9 cellular contexts compared by ENCODE assay signal in the genomic region with DNA sequence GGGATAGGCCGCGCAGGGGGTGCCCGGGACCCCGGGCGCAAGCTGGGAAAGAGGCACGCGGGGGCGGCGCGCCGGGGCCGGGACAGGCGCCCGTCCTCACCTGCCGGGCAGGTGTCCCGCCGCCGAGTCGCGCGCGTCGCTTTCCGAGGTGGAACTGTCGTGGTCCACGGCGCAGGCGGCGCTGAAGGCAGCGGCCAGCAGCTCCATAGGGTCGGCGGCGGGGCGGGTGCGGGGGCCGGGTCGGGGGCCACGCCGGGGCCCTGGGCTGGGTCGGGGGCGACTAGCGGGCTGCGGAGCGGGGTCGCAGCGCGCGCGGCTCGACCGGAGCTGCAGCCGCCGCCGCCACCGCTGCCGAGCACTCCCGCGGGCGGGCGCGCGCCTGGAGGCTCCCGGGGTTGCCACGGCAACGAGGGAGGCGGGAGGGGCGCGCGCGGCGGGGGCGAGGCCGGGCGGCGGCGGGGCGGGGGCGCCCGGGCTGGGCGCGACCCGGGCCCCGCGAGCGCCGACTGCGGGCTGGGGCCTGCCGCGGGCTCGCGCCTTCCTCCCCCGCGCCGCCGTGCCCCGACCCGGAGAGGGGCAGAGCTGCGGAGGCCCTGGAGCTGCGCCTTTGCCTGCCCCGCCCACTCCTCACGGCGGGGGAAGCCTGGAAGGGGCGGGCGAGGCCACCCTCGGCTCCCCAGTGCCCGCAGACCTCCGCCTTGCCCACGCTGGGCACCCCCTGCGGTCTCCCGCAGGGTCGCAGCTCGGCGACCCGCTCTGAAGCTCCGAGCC. TPM values are rescaled to one million over a fixed set of nuclear protein-coding genes. Genes with fewer than 3 reads are reported as not detected.
A peak's percentile ranks its signal among the peaks of the same experiment; 100 is the strongest.
DNase-seq lines count a peak whose midpoint lies in the region; ATAC-seq and TF ChIP-seq lines count a peak whose summit lies in the region.
"Had no signal": no experiment of that assay in that cellular context is flagged by ENCODE, and none has a peak within 500 bp of the region (broad histone marks: within the 10 kb centered on the region; RNA-seq: fewer than 3 reads in every experiment).

No MANE protein-coding gene starts in this region.

- DNase-seq in D341Med (ENCODE audit: low spot score): peak; percentile 71
- peak; percentile 28 to 49 for DNase-seq in NCI-H1930 (lab: John Stamatoyannopoulos, UW)
- DNase-seq in endodermal cell: no peak
- no peak for DNase-seq in osteocyte (ENCODE audit: extremely low spot score, unreplicated experiment)
- no peak for DNase-seq in middle frontal gyrus (ENCODE audit: extremely low spot score, low spot score)
- no peak for DNase-seq in glomerular visceral epithelial cell (ENCODE audit: extremely low spot score)
- DNase-seq in SW 1271 (lab: John Stamatoyannopoulos, UW): no peak

- no peak overlapping the region for H3K27ac Mint-ChIP-seq in endodermal cell
- H3K27ac Mint-ChIP-seq in osteocyte (ENCODE audit: unreplicated experiment): no peak overlapping the region

- no peaks in the 10 kb centered on the region for H3K36me3 Mint-ChIP-seq in endodermal cell (ENCODE audit: low read depth)
- H3K36me3 Mint-ChIP-seq in osteocyte (ENCODE audit: unreplicated experiment): peaks cover 2% of the 10 kb centered on the region

- no peaks in the 10 kb centered on the region for H3K9me3 Mint-ChIP-seq in endodermal cell
- H3K9me3 Mint-ChIP-seq in osteocyte (ENCODE audit: unreplicated experiment): no peaks in the 10 kb centered on the region

- H3K9ac ChIP-seq in endodermal cell (ENCODE audit: extremely low read depth, low read length, poor library complexity, severe bottlenecking): no peak overlapping the region

- H3K4me1 ChIP-seq in endodermal cell (ENCODE audit: control insufficient read depth, insufficient read depth, low read length): no peaks in the 10 kb centered on the region

- no peak overlapping the region for H3K27ac ChIP-seq in endodermal cell (ENCODE audit: low read depth, low read length)
- H3K27ac ChIP-seq: HL-60 had no signal

- H3K27me3 ChIP-seq in endodermal cell (ENCODE audit: control insufficient read depth, insufficient read depth, low read length, poor library complexity, severe bottlenecking): peaks cover 75% of the 10 kb centered on the region

- H3K4me1 Mint-ChIP-seq in endodermal cell (peaks cover 11% of the 10 kb centered on the region), osteocyte (ENCODE audit: unreplicated experiment) (peaks cover 4% of the 10 kb centered on the region)

- no peak for ATAC-seq in HG03432 (IDR thresholded peaks at IDR 0.05; ENCODE audit: unreplicated experiment)

- TF ChIP-seq CTCF in endodermal cell (conservative IDR thresholded peaks at IDR 0.05) (no peak), osteocyte (IDR thresholded peaks at IDR 0.05) (no peak)

- no peak overlapping the region for H3K4me3 ChIP-seq in endodermal cell (ENCODE audit: low read length)

- H3K9me3 ChIP-seq in endodermal cell (ENCODE audit: control insufficient read depth, low read length): no peaks in the 10 kb centered on the region

- whole genome bisulfite sequencing in endodermal cell (ENCODE audit: insufficient coverage in 1 of 2, insufficient read length in 1 of 2), 2 experiments: 1% methylated on average over 17 to 115 of the region's 115 CpGs

- peaks cover 82% of the 10 kb centered on the region for H3K27me3 Mint-ChIP-seq in endodermal cell (ENCODE audit: insufficient read depth)
- peaks cover 61% of the 10 kb centered on the region for H3K27me3 Mint-ChIP-seq in osteocyte (ENCODE audit: unreplicated experiment)

- H3K36me3 ChIP-seq in endodermal cell (ENCODE audit: control insufficient read depth, insufficient read depth, low read length): no peaks in the 10 kb centered on the region

- H3K4me3 Mint-ChIP-seq in endodermal cell (peak overlapping the region; percentile 60), osteocyte (ENCODE audit: unreplicated experiment) (peak overlapping the region; percentile 60)

RNA-seq across cellular contexts. Expression of a gene that starts 57.9 kb away (rescaled TPM):
- total RNA-seq in endodermal cell (1 to 10 TPM; 3.6 to 5.0 TPM), osteocyte (1.9 and 2.1 TPM in 2 replicates)
- 1.00 TPM for polyA plus RNA-seq in endodermal cell (2013, experiment 1 of 2)
- 0.66 TPM for polyA plus RNA-seq in endodermal cell (2013, experiment 2 of 2)

Comparison
In these comparisons a context has a peak if more than half of its experiments do, and no peak if none do; other contexts are left out.
1. DNase-seq: peak in D341Med (single experiment) and NCI-H1930 (2 of 2); none in endodermal cell (single experiment), osteocyte (single experiment), middle frontal gyrus (single experiment), glomerular visceral epithelial cell (single experiment) and SW 1271 (0 of 2).